ENCODE assay signal across 9 cellular contexts in the genomic region with DNA sequence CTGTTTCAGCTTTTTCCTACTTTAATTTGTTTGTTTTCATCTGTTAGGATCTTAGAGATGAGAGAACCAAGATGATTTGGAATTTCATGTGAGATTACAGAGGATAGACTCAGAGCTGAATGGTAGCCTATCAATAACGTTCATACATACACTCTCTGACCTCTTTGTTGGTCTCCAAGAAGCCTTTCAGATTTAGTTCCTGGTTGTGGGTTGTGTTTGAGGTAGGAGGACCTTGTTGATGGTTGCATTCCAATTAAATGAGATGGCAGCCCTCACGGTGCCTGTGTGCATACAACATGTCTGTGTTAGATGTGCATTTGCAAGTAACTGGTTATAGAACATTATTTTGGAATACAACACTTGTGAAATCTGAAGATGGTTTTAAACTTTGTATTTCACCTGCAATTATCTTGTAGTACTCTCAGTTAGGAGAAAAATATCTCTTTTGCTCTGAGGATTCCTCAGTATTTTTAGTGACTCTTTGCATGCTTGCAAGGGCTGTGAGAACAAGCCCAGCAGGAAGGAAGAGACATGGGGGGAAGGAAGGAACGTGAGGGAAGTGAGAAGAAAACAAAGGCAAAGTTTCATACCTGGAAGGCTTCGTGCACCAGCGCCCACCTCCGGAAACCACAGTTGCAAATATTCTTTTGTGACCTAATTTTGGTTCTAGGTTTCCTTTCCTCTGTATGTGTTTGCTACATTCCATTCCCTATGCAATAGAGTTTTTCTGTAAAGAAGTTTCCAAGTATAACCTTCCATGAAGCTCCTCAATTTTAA.
DNase-seq lines count a peak whose midpoint lies in the region; ATAC-seq and TF ChIP-seq lines count a peak whose summit lies in the region.
"Had no signal": no experiment of that assay in that cellular context is flagged by ENCODE, and none has a peak within 500 bp of the region (broad histone marks: within the 10 kb centered on the region; RNA-seq: fewer than 3 reads in every experiment).

No MANE protein-coding gene starts in this region.

- no peaks in the 10 kb centered on the region for H3K27me3 Mint-ChIP-seq in chondrocyte (ENCODE audit: low read depth)

- no peak overlapping the region for H3K27ac Mint-ChIP-seq in chondrocyte (ENCODE audit: unreplicated experiment)

- H3K9me3 ChIP-seq in Loucy (ENCODE audit: insufficient read depth, low read depth, low read length), result no peaks in the 10 kb centered on the region
- H3K9me3 ChIP-seq in neutrophil, result no peaks in the 10 kb centered on the region
- no peaks in the 10 kb centered on the region for H3K9me3 ChIP-seq in HAP-1

- H2AFZ ChIP-seq in Loucy (ENCODE audit: low read length), result peak overlapping the region; percentile 8; the same call in 1 of the 2 replicates

- no peaks in the 10 kb centered on the region for H3K27me3 ChIP-seq in Loucy (ENCODE audit: insufficient read depth, low read length, poor library complexity, severe bottlenecking)
- no peaks in the 10 kb centered on the region for H3K27me3 ChIP-seq in neutrophil
- H3K27me3 ChIP-seq in HAP-1 (ENCODE audit: low read depth), result no peaks in the 10 kb centered on the region

- no peaks in the 10 kb centered on the region for H4K20me1 ChIP-seq in Loucy (ENCODE audit: insufficient read depth, low read length, poor library complexity, severe bottlenecking)

- H3K36me3 Mint-ChIP-seq in chondrocyte (ENCODE audit: low read depth), result no peaks in the 10 kb centered on the region

- DNase-seq in amniotic epithelial cell (ENCODE audit: low read depth) (peak; percentile 42), HAP-1 (ENCODE audit: low spot score in 2 of 2) (no peak), SIG-M5 treated with dmso at 0.1 percent for 504 hours (lab: John Stamatoyannopoulos, UW; ENCODE audit: unreplicated experiment) (no peak), foreskin melanocyte (no peak), chondrocyte (ENCODE audit: low spot score) (no peak)
- DNase-seq: NCI-H146 had no signal

- H3K36me3 ChIP-seq in Loucy (ENCODE audit: insufficient read depth, low read length) (no peaks in the 10 kb centered on the region), neutrophil (no peaks in the 10 kb centered on the region), HAP-1 (replicated peaks) (no peaks in the 10 kb centered on the region)

- ATAC-seq in GM18858 (IDR thresholded peaks at IDR 0.05; ENCODE audit: unreplicated experiment), result peak; percentile 55

- H3K4me3 Mint-ChIP-seq in chondrocyte (ENCODE audit: unreplicated experiment), result no peak overlapping the region

- H3K4me3 ChIP-seq in Loucy (ENCODE audit: low read length, poor library complexity, severe bottlenecking) (peak overlapping the region; percentile 61), neutrophil (ENCODE audit: low read depth in 1 of 2, low read length in 1 of 2) (peak overlapping the region in 1 of 2 experiments; percentile 9), HAP-1 (no peak overlapping the region)

- no peaks in the 10 kb centered on the region for H3F3A ChIP-seq in Loucy (ENCODE audit: low read depth)

- H3K27ac ChIP-seq in neutrophil, result peak overlapping the region; percentile 73

- H3K9me2 ChIP-seq in Loucy (replicated peaks; ENCODE audit: low read depth, low read length), result no peaks in the 10 kb centered on the region

- in situ Hi-C loops in HAP-1 (cut with MboI; ENCODE audit: low sequenced_read_pairs), result no loop called here

- H3K79me2 ChIP-seq in Loucy (ENCODE audit: insufficient read depth, low read length), result no peaks in the 10 kb centered on the region

- H3K4me1 Mint-ChIP-seq in chondrocyte (ENCODE audit: low read depth), result peaks cover 37% of the 10 kb centered on the region

- H3K4me1 ChIP-seq in Loucy (ENCODE audit: insufficient read depth, low read length, poor library complexity, severe bottlenecking), result peaks cover 37% of the 10 kb centered on the region
- H3K4me1 ChIP-seq in neutrophil (ENCODE audit: control insufficient read depth in 1 of 2, insufficient read depth in 1 of 2, low read depth in 1 of 2, low read length in 1 of 2), result peaks cover 86 to 93% of the 10 kb centered on the region in 2 experiments
- H3K4me1 ChIP-seq in HAP-1, result no peaks in the 10 kb centered on the region

- TF ChIP-seq CTCF in Loucy (conservative IDR thresholded peaks at IDR 0.05; ENCODE audit: low read length), result 0 out of 2 replicates have a peak, but pooled peaks have one; percentile 10
- TF ChIP-seq CTCF in neutrophil (IDR thresholded peaks at IDR 0.05), result no peak
- no peak for TF ChIP-seq CTCF in chondrocyte (IDR thresholded peaks at IDR 0.05)

- H3K9ac ChIP-seq in Loucy (ENCODE audit: low read depth, low read length, poor library complexity, severe bottlenecking), result peak overlapping the region; percentile 32

- peak overlapping the region; percentile 74 for H3K4me2 ChIP-seq in Loucy (ENCODE audit: low read depth, low read length, poor library complexity, severe bottlenecking)

- no peaks in the 10 kb centered on the region for H3K9me3 Mint-ChIP-seq in chondrocyte (ENCODE audit: low read depth)
